In the genomic region with DNA sequence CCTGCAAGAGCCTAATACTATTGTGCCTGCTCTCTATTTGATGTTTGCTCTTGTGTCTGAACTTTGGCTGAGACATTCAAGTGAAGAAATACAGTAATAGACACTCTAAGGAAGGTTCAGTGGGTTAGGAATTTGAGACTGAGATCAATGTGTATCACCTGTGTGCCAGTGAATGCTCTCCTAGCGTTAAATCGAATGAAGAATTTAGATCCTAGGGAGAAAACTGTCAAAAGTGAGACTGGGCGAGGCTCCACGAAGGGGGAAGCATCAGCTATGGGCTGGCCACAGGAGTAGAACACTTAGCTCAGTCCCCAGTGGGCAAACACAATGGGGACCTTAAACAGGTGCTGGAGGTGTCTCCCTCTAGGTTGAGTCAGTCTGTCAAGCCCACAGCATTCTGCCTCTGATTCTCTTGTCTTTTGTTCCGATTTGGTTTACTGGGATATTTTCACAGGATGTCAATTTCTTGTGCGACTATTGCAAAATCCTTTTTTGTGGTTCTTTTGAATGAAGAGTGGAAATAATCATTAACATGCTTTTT, we compare ENCODE assay signal across 1 cellular context.
TF ChIP-seq lines count a peak whose summit lies in the region.

No MANE protein-coding gene starts in this region.

TF ChIP-seq in H1, 55 proteins besides CTCF, POLR2A, EP300 and RAD21 (continued from another document):
- TF ChIP-seq BCL11A (IDR thresholded peaks at IDR 0.05; ENCODE audit: low read depth in 2 of 2, low read length in 2 of 2) (no peak), RNF2 (IDR thresholded peaks at IDR 0.05; ENCODE audit: borderline replicate concordance, low read depth, low read length, missing control alignments, poor library complexity, severe bottlenecking) (no peak), FOSL1 (IDR thresholded peaks at IDR 0.05; ENCODE audit: insufficient read depth, low read depth, low read length) (no peak), KDM1A (IDR thresholded peaks at IDR 0.05; ENCODE audit: borderline replicate concordance, low read length) (no peak), POU5F1 (IDR thresholded peaks at IDR 0.05; ENCODE audit: low read depth, low read length) (no peak), CBX8 (IDR thresholded peaks at IDR 0.05; ENCODE audit: borderline replicate concordance, low read depth, low read length) (no peak), TCF12 (IDR thresholded peaks at IDR 0.05; ENCODE audit: low read depth, low read length) (no peak), KDM5A (IDR thresholded peaks at IDR 0.05; ENCODE audit: low read length) (no peak), RXRA (IDR thresholded peaks at IDR 0.05; ENCODE audit: insufficient read depth, low read depth, low read length) (no peak), TEAD4 (IDR thresholded peaks at IDR 0.05; ENCODE audit: low read depth, low read length) (no peak), NANOG (IDR thresholded peaks at IDR 0.05; ENCODE audit: insufficient read depth, low read depth, low read length, poor library complexity, severe bottlenecking) (no peak), SIRT6 (IDR thresholded peaks at IDR 0.05; ENCODE audit: low read length) (no peak), RBBP5 (IDR thresholded peaks at IDR 0.05; ENCODE audit: borderline replicate concordance, low read depth, low read length) (no peak), SP2 (IDR thresholded peaks at IDR 0.05; ENCODE audit: low read length) (no peak), PHF8 (conservative IDR thresholded peaks at IDR 0.05; ENCODE audit: low read depth, low read length) (no peak), GTF2F1 (IDR thresholded peaks at IDR 0.05; ENCODE audit: borderline replicate concordance, low read depth, low read length) (no peak), CEBPB (IDR thresholded peaks at IDR 0.05; ENCODE audit: low read depth, low read length) (no peak)
